In genomic region chr3:71168961-71169411, GRCh38 we compare ENCODE assay signal across 9 cellular contexts.
DNase-seq lines count a peak whose midpoint lies in the region; ATAC-seq and TF ChIP-seq lines count a peak whose summit lies in the region.
"Had no signal": no experiment of that assay in that cellular context is flagged by ENCODE, and none has a peak within 500 bp of the region (broad histone marks: within the 10 kb centered on the region; RNA-seq: fewer than 3 reads in every experiment).

No MANE protein-coding gene starts in this region.

- H3K4me3 ChIP-seq in mucosa of descending colon (no peak overlapping the region), tibial artery (peak overlapping the region in 1 of 2 donors; percentile 14)

- H3K27me3 ChIP-seq in tibial artery, result no peaks in the 10 kb centered on the region

- H3K27me3 Mint-ChIP-seq in activated naive CD4-positive, alpha-beta T cell treated with anti-CD3 and anti-CD28 coated beads for 36 hours (ENCODE audit: low read depth), result no peaks in the 10 kb centered on the region

- H3K9me3 ChIP-seq in mucosa of descending colon (no peaks in the 10 kb centered on the region), tibial artery (no peaks in the 10 kb centered on the region)

- intact Hi-C loops in activated naive CD4-positive, alpha-beta T cell treated with anti-CD3 and anti-CD28 coated beads for 36 hours (cut with micrococcal nuclease), result no loop called here
- intact Hi-C loops in mucosa of descending colon (cut with DNase I, micrococcal nuclease), result no loop called here
- intact Hi-C loops in tibial artery (cut with DNase I; ENCODE audit: low total_unique reads), result loop anchor here (10.0 kb wide), 1 partner anchor 76 kb away; no protein-coding TSS in a partner anchor

- CTCF ChIA-PET in activated naive CD4-positive, alpha-beta T cell treated with anti-CD3 and anti-CD28 coated beads for 36 hours (lab: Charles Lee), result no interaction called here

- H3K27ac Mint-ChIP-seq in activated naive CD4-positive, alpha-beta T cell treated with anti-CD3 and anti-CD28 coated beads for 36 hours, result peak overlapping the region; percentile 37
- H3K27ac Mint-ChIP-seq: activated T-cell treated with anti-CD3 and anti-CD28 coated beads, Interleukin-2, amount 50 U/mL, for 72 hours had no signal

- H3K4me1 ChIP-seq in mucosa of descending colon (ENCODE audit: low read depth), result no peaks in the 10 kb centered on the region
- peaks cover 0 to 93% (median 40%) of the 10 kb centered on the region in 4 donors for H3K4me1 ChIP-seq in tibial artery

- peaks cover 8% of the 10 kb centered on the region for H3K9me3 Mint-ChIP-seq in activated naive CD4-positive, alpha-beta T cell treated with anti-CD3 and anti-CD28 coated beads for 36 hours

- no peaks in the 10 kb centered on the region for H3K36me3 ChIP-seq in mucosa of descending colon (ENCODE audit: low read depth)
- H3K36me3 ChIP-seq in tibial artery, result no peaks in the 10 kb centered on the region

- no peak for DNase-seq in activated naive CD4-positive, alpha-beta T cell treated with anti-CD3 and anti-CD28 coated beads for 36 hours
- DNase-seq in activated naive CD4-positive, alpha-beta T cell treated with anti-CD3 and anti-CD28 coated beads, Interleukin-2, amount 50 U/mL, for 16 hours, result no peak
- DNase-seq in amniotic epithelial cell (ENCODE audit: low read depth) (peak; percentile 29), mucosa of descending colon (peak in 1 of 3 donors; percentile 29), tibial artery (no peak)
- DNase-seq: activated T-cell treated with anti-CD3 and anti-CD28 coated beads, Interleukin-2, amount 50 U/mL, for 72 hours had no signal

- H3K36me3 Mint-ChIP-seq in activated naive CD4-positive, alpha-beta T cell treated with anti-CD3 and anti-CD28 coated beads for 36 hours (ENCODE audit: low read depth), result peaks cover 24% of the 10 kb centered on the region

- no peak overlapping the region for H3K4me3 Mint-ChIP-seq in activated naive CD4-positive, alpha-beta T cell treated with anti-CD3 and anti-CD28 coated beads for 36 hours
- H3K4me3 Mint-ChIP-seq: activated T-cell treated with anti-CD3 and anti-CD28 coated beads, Interleukin-2, amount 50 U/mL, for 72 hours had no signal

- TF ChIP-seq CTCF in mucosa of descending colon (IDR thresholded peaks at IDR 0.05) (no peak), tibial artery (IDR thresholded peaks at IDR 0.05) (no peak)

- peak overlapping the region; percentile 71 to 80 for H3K27ac ChIP-seq in tibial artery

- ATAC-seq in mucosa of descending colon, result peak; percentile 74
- no peak for ATAC-seq in GM19452 (IDR thresholded peaks at IDR 0.05; ENCODE audit: unreplicated experiment)
- no peak for ATAC-seq in HG03025 (IDR thresholded peaks at IDR 0.05; ENCODE audit: low FRiP score, unreplicated experiment)
- no peak for ATAC-seq in GM21737 (IDR thresholded peaks at IDR 0.05; ENCODE audit: unreplicated experiment)
- ATAC-seq: activated T-cell treated with anti-CD3 and anti-CD28 coated beads, Interleukin-2, amount 50 U/mL, for 72 hours had no signal

- peaks cover 58% of the 10 kb centered on the region for H3K4me1 Mint-ChIP-seq in activated naive CD4-positive, alpha-beta T cell treated with anti-CD3 and anti-CD28 coated beads for 36 hours (ENCODE audit: low read depth)
